ENCODE assay signal across 8 cellular contexts in the genomic region with DNA sequence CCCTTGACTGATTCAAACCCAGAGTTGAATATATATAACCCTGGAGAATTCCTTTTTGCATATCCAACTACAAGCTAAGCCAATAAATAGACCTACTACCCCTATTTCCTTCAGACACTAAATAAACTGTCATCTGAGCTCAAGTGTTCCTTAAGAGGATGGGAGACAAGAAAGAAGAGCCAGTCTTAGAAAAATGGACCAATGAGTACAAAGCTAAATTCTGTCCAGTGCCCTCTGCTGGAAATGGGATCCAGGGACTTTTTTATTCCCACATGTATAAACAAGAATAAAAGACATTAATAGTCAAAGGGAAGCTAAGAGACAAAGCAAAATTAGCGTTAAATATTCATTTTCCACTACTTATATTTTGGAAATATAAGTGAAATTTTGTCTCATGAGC. TPM values are rescaled to one million over a fixed set of nuclear protein-coding genes. Genes with fewer than 3 reads are reported as not detected.
DNase-seq lines count a peak whose midpoint lies in the region; ATAC-seq and TF ChIP-seq lines count a peak whose summit lies in the region.

No MANE protein-coding gene starts in this region.

- peak overlapping the region in 2 of 5 donors; percentile 53 to 96 for H3K27ac ChIP-seq in adrenal gland
- H3K27ac ChIP-seq in right lobe of liver: no peak overlapping the region
- H3K27ac ChIP-seq in ovary: no peak overlapping the region

- WGBS in adrenal gland, 4 donors: 70 to 79% (median 70%) methylated on average over 1 of the region's 1 CpG
- WGBS in right lobe of liver (ENCODE audit: insufficient coverage, low coverage, low lambda C conversion rate, missing lambda C conversion rate): 53% methylated on average over 1 of the region's 1 CpG
- 40 to 51% (median 51%) methylated on average over 1 of the region's 1 CpG for WGBS in ovary, 3 donors

- intact Hi-C loops in adrenal gland (cut with DNase I): no loop called here
- intact Hi-C loops in right lobe of liver (cut with DNase I): no loop called here
- intact Hi-C loops in ovary (cut with DNase I): no loop called here
- intact Hi-C loops in CD14-positive monocyte (cut with micrococcal nuclease): loop anchor here (5.0 kb wide), 2 partner anchors 35 to 120 kb away; no protein-coding TSS in a partner anchor

- no peak overlapping the region for H3K4me3 Mint-ChIP-seq in CD14-positive monocyte

- peaks cover 0 to 5% (median 0%) of the 10 kb centered on the region in 3 donors for H3K27me3 Mint-ChIP-seq in CD14-positive monocyte (ENCODE audit: low read depth in 3 of 3)

- H3K4me1 ChIP-seq in adrenal gland (replicated peaks in 1 of 2) (peaks cover 4 to 49% of the 10 kb centered on the region in 2 donors), right lobe of liver (peaks cover 0 to 9% (median 5%) of the 10 kb centered on the region in 4 donors), ovary (ENCODE audit: insufficient read depth) (peaks cover 10% of the 10 kb centered on the region)

- no peak for DNase-seq in AG09309 (ENCODE audit: low read depth)
- DNase-seq in HCEC 1CT: peak; percentile 59
- DNase-seq in adrenal gland: no peak
- DNase-seq in right lobe of liver: no peak
- DNase-seq in anterior cingulate cortex (lab: John Stamatoyannopoulos, UW): no peak
- no peak for DNase-seq in ovary
- DNase-seq in CD14-positive monocyte (ENCODE audit: low spot score): no peak
- no peak for DNase-seq in CD1c-positive myeloid dendritic cell (ENCODE audit: extremely low spot score)

- no peak for TF ChIP-seq POLR2A in adrenal gland (IDR thresholded peaks at IDR 0.05)
- no peak for TF ChIP-seq POLR2A in right lobe of liver (IDR thresholded peaks at IDR 0.05)
- no peak for TF ChIP-seq POLR2A in ovary (IDR thresholded peaks at IDR 0.05)

- no peak for ATAC-seq in right lobe of liver

- TF ChIP-seq EP300 in ovary (IDR thresholded peaks at IDR 0.05): no peak

- H3K4me1 Mint-ChIP-seq in CD14-positive monocyte: peaks cover 34% of the 10 kb centered on the region

- peak overlapping the region in 3 of 7 donors; percentile 46 to 80 (median 53) for H3K27ac Mint-ChIP-seq in CD14-positive monocyte

- no peaks in the 10 kb centered on the region for H3K27me3 ChIP-seq in adrenal gland
- no peaks in the 10 kb centered on the region for H3K27me3 ChIP-seq in right lobe of liver
- H3K27me3 ChIP-seq in ovary: no peaks in the 10 kb centered on the region

- H3K4me3 ChIP-seq in AG09309 (ENCODE audit: control insufficient read depth, low read depth, low read length) (no peak overlapping the region), adrenal gland (no peak overlapping the region), right lobe of liver (no peak overlapping the region), ovary (no peak overlapping the region)

- peaks cover 0 to 38% of the 10 kb centered on the region in 2 donors for H3K36me3 ChIP-seq in adrenal gland (replicated peaks in 1 of 2)
- H3K36me3 ChIP-seq in right lobe of liver: peaks cover 0 to 36% (median 19%) of the 10 kb centered on the region in 4 donors
- no peaks in the 10 kb centered on the region for H3K36me3 ChIP-seq in ovary

- H3K36me3 Mint-ChIP-seq in CD14-positive monocyte: peaks cover 57 to 67% of the 10 kb centered on the region in 2 donors

- peak; percentile 47 for TF ChIP-seq CTCF in AG09309 (IDR thresholded peaks at IDR 0.05; ENCODE audit: control insufficient read depth, insufficient read depth, low read depth, low read length, missing control alignments)
- peak in 5 of 6 experiments; percentile 14 to 33 (median 24) for TF ChIP-seq CTCF in adrenal gland (IDR thresholded peaks at IDR 0.05)
- TF ChIP-seq CTCF in right lobe of liver (IDR thresholded peaks at IDR 0.05): peak in 3 of 4 donors; percentile 26 to 43 (median 35)
- peak in 1 of 3 donors; percentile 32 for TF ChIP-seq CTCF in ovary (IDR thresholded peaks at IDR 0.05)
- no peak for TF ChIP-seq CTCF in CD14-positive monocyte (IDR thresholded peaks at IDR 0.05)

- H3K9me3 Mint-ChIP-seq in CD14-positive monocyte: peaks cover 0 to 9% (median 5%) of the 10 kb centered on the region in 7 donors

- H3K9me3 ChIP-seq in adrenal gland (replicated peaks in 1 of 3) (no peaks in the 10 kb centered on the region), right lobe of liver (no peaks in the 10 kb centered on the region), ovary (no peaks in the 10 kb centered on the region)

RNA-seq across cellular contexts. Expression of a gene that starts 4.8 kb away (rescaled TPM):
- total RNA-seq in adrenal gland (100 to 1,000 TPM in 1 of 8 donors, 10 to 100 TPM in 7; 33.3 to 102 (median 72.0) TPM), right lobe of liver (10 to 100 TPM; 19.0 to 45.1 (median 32.4) TPM), ovary (100 to 1,000 TPM in 1 of 7 donors, 10 to 100 TPM in 6; 44.7 to 106 (median 76.0) TPM)
- polyA plus RNA-seq in adrenal gland (10 to 100 TPM; 28.8 to 99.1 (median 61.1) TPM), ovary (10 to 100 TPM; 34.7 to 88.3 TPM), CD14-positive monocyte (10 to 100 TPM in 1 of 2 donors, 1 to 10 TPM in 1; 9.5 to 16.4 TPM)

RNA-seq across cellular contexts. Expression of a gene that starts 5.4 kb away (rescaled TPM):
- total RNA-seq in adrenal gland (100 to 1,000 TPM in 1 of 8 donors, 10 to 100 TPM in 7; 51.0 to 105 (median 74.8) TPM), right lobe of liver (10 to 100 TPM; 43.3 to 73.9 (median 56.2) TPM), ovary (10 to 100 TPM; 40.7 to 61.4 (median 52.9) TPM)
- polyA plus RNA-seq in adrenal gland (10 to 100 TPM; 43.0 to 90.5 (median 48.5) TPM), ovary (10 to 100 TPM; 62.4 to 69.0 TPM), CD14-positive monocyte (10 to 100 TPM; 45.2 to 52.4 TPM)

RNA-seq across cellular contexts. Expression of a gene that starts 14.5 kb away (rescaled TPM):
- total RNA-seq in adrenal gland (10 to 100 TPM in 1 of 8 donors, 1 to 10 TPM in 6, under 1 TPM in 1; 0.78 to 10.1 (median 5.9) TPM), right lobe of liver (1 to 10 TPM; 2.4 to 6.6 (median 4.4) TPM), ovary (10 to 100 TPM in 4 of 7 donors, 1 to 10 TPM in 3; 5.6 to 20.5 (median 11.4) TPM)
- polyA plus RNA-seq in adrenal gland (10 to 100 TPM; 10.1 to 16.3 (median 13.0) TPM), ovary (10 to 100 TPM in 1 of 2 donors, 1 to 10 TPM in 1; 9.2 to 18.6 TPM), CD14-positive monocyte (under 1 TPM; 0.51 to 0.68 TPM)

RNA-seq across cellular contexts. Expression of a gene that starts 34.7 kb away (rescaled TPM):
- total RNA-seq in adrenal gland (10 to 100 TPM in 7 of 8 donors, 1 to 10 TPM in 1; 1.8 to 25.7 (median 17.3) TPM), right lobe of liver (10 to 100 TPM in 4 of 6 experiments, 1 to 10 TPM in 2; 8.2 to 14.1 (median 11.0) TPM), ovary (10 to 100 TPM in 6 of 7 donors, 1 to 10 TPM in 1; 6.0 to 20.0 (median 14.8) TPM)
- polyA plus RNA-seq in adrenal gland (10 to 100 TPM; 20.0 to 73.7 (median 49.7) TPM), ovary (1 to 10 TPM; 6.4 to 9.3 TPM), CD14-positive monocyte (1 to 10 TPM; 2.0 to 2.7 TPM)

RNA-seq across cellular contexts. Expression of a gene that starts 41.0 kb away (rescaled TPM):
- total RNA-seq in adrenal gland: 10 to 100 TPM; 24.6 to 53.1 (median 36.2) TPM
- polyA plus RNA-seq in adrenal gland: 10 to 100 TPM; 18.7 to 75.2 (median 41.3) TPM
- 10 to 100 TPM; 23.3 to 35.2 (median 26.8) TPM for total RNA-seq in right lobe of liver
- total RNA-seq in ovary: 10 to 100 TPM; 16.3 to 50.5 (median 36.0) TPM
- 10 to 100 TPM; 18.8 to 60.6 TPM for polyA plus RNA-seq in ovary
- 10 to 100 TPM in 1 of 2 donors, 1 to 10 TPM in 1; 7.5 to 14.6 TPM for polyA plus RNA-seq in CD14-positive monocyte

Comparison
In these comparisons a context has a peak if more than half of its experiments do, and no peak if none do; other contexts are left out.
1. intact Hi-C loops: an anchor here in CD14-positive monocyte (5.0 kb wide); none called in adrenal gland, right lobe of liver and ovary.